Comparison of ENCODE assay signal across 7 cellular contexts in genomic region chr9:135087489-135087791, GRCh38. TPM values are rescaled to one million over a fixed set of nuclear protein-coding genes. Genes with fewer than 3 reads are reported as not detected.
DNase-seq lines count a peak whose midpoint lies in the region; ATAC-seq and TF ChIP-seq lines count a peak whose summit lies in the region.

OLFM1 (plus strand) TSS chr9:135087668; CDS start chr9:135087990, 322 bp downstream.

- TF ChIP-seq CTCF in GM10248 (IDR thresholded peaks at IDR 0.05; ENCODE audit: control extremely low read depth, extremely low read depth, low read depth, missing control alignments) (no peak), ascending aorta (IDR thresholded peaks at IDR 0.05) (peak; percentile 28 to 60 (median 53))

- CTCF ChIA-PET in GM10248 (lab: Yijun Ruan, JAX): interaction anchor here (1.1 to 3.7 kb wide), 2 partner anchors 255 to 325 kb away, joined by 3 to 14 read pairs; no protein-coding TSS in a partner anchor

- DNase-seq in GM10248 (ENCODE audit: extremely low spot score): peak; percentile 55
- DNase-seq in NCI-H1930 (lab: John Stamatoyannopoulos, UW): peak; percentile 15 to 55
- DNase-seq in ascending aorta (ENCODE audit: low spot score in 2 of 2): peak in 1 of 2 donors; percentile 72
- peak in 43 of 51 donors; percentile 8 to 78 (median 61) for DNase-seq in hypothalamus (lab: John Stamatoyannopoulos, UW)
- DNase-seq in sciatic nerve (ENCODE audit: low spot score): peak; percentile 87
- DNase-seq in NCI-H510A treated with DMSO at 0.1 percent for 48 hours (lab: John Stamatoyannopoulos, UW): no peak
- DNase-seq in NCI-H2081 treated with DMSO at 0.1 percent for 48 hours (lab: John Stamatoyannopoulos, UW): no peak

- intact Hi-C loops in ascending aorta (cut with DNase I) (loop anchor here (2.0 kb wide), 1 partner anchor 257 kb away; no protein-coding TSS in a partner anchor), sciatic nerve (cut with DNase I) (loop anchor here (2.0 to 5.0 kb wide), 2 partner anchors 253 to 325 kb away; no protein-coding TSS in a partner anchor)

- H3K4me1 ChIP-seq in ascending aorta: peaks cover 3 to 12% of the 10 kb centered on the region in 2 donors

- no peak within 1 kb of the TSS for H3K27ac ChIP-seq in ascending aorta

- H3K27me3 ChIP-seq in ascending aorta: peaks cover 8% of the 10 kb centered on the region

- POLR2A ChIA-PET in GM10248 (lab: Yijun Ruan, JAX): no interaction called here

- peak within 1 kb of the TSS; percentile 59 to 60 for H3K4me3 ChIP-seq in ascending aorta

- no peaks in the 10 kb centered on the region for H3K9me3 ChIP-seq in ascending aorta

- ATAC-seq in sciatic nerve: peak; percentile 87

- no peaks in the 10 kb centered on the region for H3K36me3 ChIP-seq in ascending aorta

RNA-seq across cellular contexts. Expression of gene OLFM1, which starts in this region (rescaled TPM):
- total RNA-seq in ascending aorta (102 TPM), sciatic nerve (40.7 TPM)

Comparison
In these comparisons a context has a peak if more than half of its experiments do, and no peak if none do; other contexts are left out.
1. DNase-seq: peak in GM10248 (single experiment), NCI-H1930 (2 of 2), hypothalamus (43 of 51) and sciatic nerve (single experiment); none in NCI-H510A treated with DMSO at 0.1 percent for 48 hours (single experiment) and NCI-H2081 treated with DMSO at 0.1 percent for 48 hours (single experiment).